In genomic region chr12:48977290-48978281, GRCh38 we compare ENCODE assay signal across 8 cellular contexts. TPM values are rescaled to one million over a fixed set of nuclear protein-coding genes. Genes with fewer than 3 reads are reported as not detected.
DNase-seq lines count a peak whose midpoint lies in the region; ATAC-seq and TF ChIP-seq lines count a peak whose summit lies in the region.

No MANE protein-coding gene starts in this region.

- ATAC-seq in GM18498 (IDR thresholded peaks at IDR 0.05; ENCODE audit: unreplicated experiment) (peak; percentile 63), HG03571 (IDR thresholded peaks at IDR 0.05; ENCODE audit: unreplicated experiment) (no peak)
- peak; percentile 77 for ATAC-seq in naive thymus-derived CD4-positive, alpha-beta T cell

- in situ Hi-C loops in KBM-7 (cut with MboI; ENCODE audit: low pct_unique_long_range_greater_than_20kb, low sequenced_read_pairs) = no loop called here

- H3K27me3 Mint-ChIP-seq in naive thymus-derived CD4-positive, alpha-beta T cell = peaks cover 19 to 92% (median 40%) of the 10 kb centered on the region in 5 donors
- H3K27me3 Mint-ChIP-seq in stimulated activated naive CD8-positive, alpha-beta T cell treated with anti-CD3 and anti-CD28 coated beads, Interleukin-15, Interleukin-2, amounts not matched to agents 100 ng/mL and 50 ng/mL, for 24 hours = peaks cover 87% of the 10 kb centered on the region

- peak overlapping the region; percentile 24 to 85 (median 56) for H3K4me3 Mint-ChIP-seq in naive thymus-derived CD4-positive, alpha-beta T cell
- peak overlapping the region; percentile 69 for H3K4me3 Mint-ChIP-seq in stimulated activated naive CD8-positive, alpha-beta T cell treated with anti-CD3 and anti-CD28 coated beads, Interleukin-15, Interleukin-2, amounts not matched to agents 100 ng/mL and 50 ng/mL, for 24 hours

- H3K4me1 ChIP-seq in naive thymus-derived CD4-positive, alpha-beta T cell (ENCODE audit: control insufficient read depth in 2 of 2, insufficient read depth in 2 of 2, low read length in 2 of 2) = peaks cover 37% of the 10 kb centered on the region in 2 donors

- DNase-seq in 8988T (peak; percentile 94), KBM-7 (peak; percentile 51), coronary artery (ENCODE audit: low spot score) (no peak)
- peak; percentile 83 to 84 for DNase-seq in activated CD4-positive, alpha-beta T cell treated with anti-CD3 and anti-CD28 coated beads for 4 hours
- DNase-seq in naive thymus-derived CD4-positive, alpha-beta T cell = peak; percentile 52 to 90 (median 75)

- POLR2A ChIA-PET in naive thymus-derived CD4-positive, alpha-beta T cell (lab: Charles Lee) = interaction anchor here (0.7 to 5.2 kb wide), 4 partner anchors 20 to 125 kb away, joined by 3 to 26 read pairs (median 12); partner anchors contain the start of genes ARF3, DDX23 and FKBP11

- peak; percentile 65 for TF ChIP-seq CTCF in coronary artery (IDR thresholded peaks at IDR 0.05)

- no peak overlapping the region for H3K27ac ChIP-seq in coronary artery
- no peak overlapping the region for H3K27ac ChIP-seq in naive thymus-derived CD4-positive, alpha-beta T cell (ENCODE audit: low read depth, low read length)

- peaks cover 0 to 5% (median 0%) of the 10 kb centered on the region in 11 donors for H3K9me3 Mint-ChIP-seq in naive thymus-derived CD4-positive, alpha-beta T cell
- no peaks in the 10 kb centered on the region for H3K9me3 Mint-ChIP-seq in stimulated activated naive CD8-positive, alpha-beta T cell treated with anti-CD3 and anti-CD28 coated beads, Interleukin-15, Interleukin-2, amounts not matched to agents 100 ng/mL and 50 ng/mL, for 24 hours

- H3K4me3 ChIP-seq in coronary artery = peak overlapping the region; percentile 59
- no peak overlapping the region for H3K4me3 ChIP-seq in naive thymus-derived CD4-positive, alpha-beta T cell (ENCODE audit: low read length)

- H3K27ac Mint-ChIP-seq in naive thymus-derived CD4-positive, alpha-beta T cell = peak overlapping the region in 7 of 9 donors; percentile 26 to 81 (median 61)
- H3K27ac Mint-ChIP-seq in stimulated activated naive CD8-positive, alpha-beta T cell treated with anti-CD3 and anti-CD28 coated beads, Interleukin-15, Interleukin-2, amounts not matched to agents 100 ng/mL and 50 ng/mL, for 24 hours = peak overlapping the region; percentile 73

- peaks cover 3 to 11% of the 10 kb centered on the region in 2 donors for H3K27me3 ChIP-seq in naive thymus-derived CD4-positive, alpha-beta T cell (ENCODE audit: control insufficient read depth in 2 of 2, insufficient read depth in 2 of 2, low read length in 2 of 2)

- no peaks in the 10 kb centered on the region for H3K9me3 ChIP-seq in naive thymus-derived CD4-positive, alpha-beta T cell (ENCODE audit: control insufficient read depth in 2 of 3, low read length in 3 of 3)

- H3K36me3 ChIP-seq in naive thymus-derived CD4-positive, alpha-beta T cell (ENCODE audit: control insufficient read depth in 2 of 3, insufficient read depth in 3 of 3, low read length in 3 of 3) = no peaks in the 10 kb centered on the region

- intact Hi-C loops in naive thymus-derived CD4-positive, alpha-beta T cell (cut with micrococcal nuclease) = loop anchor here (1.0 to 2.0 kb wide), 5 partner anchors 20 to 73 kb away; partner anchors contain the start of gene ARF3 (in 2 of the 2)

- no peaks in the 10 kb centered on the region for H3K36me3 Mint-ChIP-seq in naive thymus-derived CD4-positive, alpha-beta T cell
- no peaks in the 10 kb centered on the region for H3K36me3 Mint-ChIP-seq in stimulated activated naive CD8-positive, alpha-beta T cell treated with anti-CD3 and anti-CD28 coated beads, Interleukin-15, Interleukin-2, amounts not matched to agents 100 ng/mL and 50 ng/mL, for 24 hours (ENCODE audit: low read depth)

- CTCF ChIA-PET in naive thymus-derived CD4-positive, alpha-beta T cell (lab: Charles Lee) = interaction anchor here (0.7 to 4.5 kb wide), 8 partner anchors 10 to 124 kb away, joined by 3 to 36 read pairs (median 3); partner anchors contain the start of genes ARF3 and FKBP11

- H3K4me1 Mint-ChIP-seq in naive thymus-derived CD4-positive, alpha-beta T cell = peaks cover 28 to 53% (median 47%) of the 10 kb centered on the region in 7 donors
- peaks cover 61% of the 10 kb centered on the region for H3K4me1 Mint-ChIP-seq in stimulated activated naive CD8-positive, alpha-beta T cell treated with anti-CD3 and anti-CD28 coated beads, Interleukin-15, Interleukin-2, amounts not matched to agents 100 ng/mL and 50 ng/mL, for 24 hours (ENCODE audit: low read depth)

RNA-seq across cellular contexts. Expression of gene WNT1, which starts 0.5 kb away (rescaled TPM):
- 1 to 10 TPM in 1 of 5 experiments, under 1 TPM in 3, not detected in 1; 0.30 to 1.5 (median 0.49) TPM for total RNA-seq in naive thymus-derived CD4-positive, alpha-beta T cell
- under 1 TPM in 1 of 2 donors, not detected in 1; 0.24 TPM for polyA plus RNA-seq in naive thymus-derived CD4-positive, alpha-beta T cell

RNA-seq across cellular contexts. Expression of gene WNT10B, which starts 6.1 kb away (rescaled TPM):
- 10 to 100 TPM in 1 of 5 experiments, 1 to 10 TPM in 4; 1.8 to 10.7 (median 7.5) TPM for total RNA-seq in naive thymus-derived CD4-positive, alpha-beta T cell
- polyA plus RNA-seq in naive thymus-derived CD4-positive, alpha-beta T cell = under 1 TPM; 0.07 to 0.15 TPM

RNA-seq across cellular contexts. Expression of gene ARF3, which starts 20.3 kb away (rescaled TPM):
- total RNA-seq in naive thymus-derived CD4-positive, alpha-beta T cell = 100 to 1,000 TPM in 1 of 5 experiments, 10 to 100 TPM in 4; 48.7 to 137 (median 56.1) TPM
- polyA plus RNA-seq in naive thymus-derived CD4-positive, alpha-beta T cell = 10 to 100 TPM; 15.9 to 21.9 TPM

RNA-seq across cellular contexts. Expression of gene DDN, which starts 21.6 kb away (rescaled TPM):
- total RNA-seq in naive thymus-derived CD4-positive, alpha-beta T cell = under 1 TPM in 3 of 5 experiments, not detected in 2; 0.19 to 0.71 (median 0.27) TPM
- not detected for polyA plus RNA-seq in naive thymus-derived CD4-positive, alpha-beta T cell

RNA-seq across cellular contexts. Expression of gene PRKAG1, which starts 41.0 kb away (rescaled TPM):
- total RNA-seq in naive thymus-derived CD4-positive, alpha-beta T cell = 10 to 100 TPM; 34.0 to 74.4 (median 50.6) TPM
- 10 to 100 TPM; 39.4 to 49.6 TPM for polyA plus RNA-seq in naive thymus-derived CD4-positive, alpha-beta T cell
